In the genomic region with DNA sequence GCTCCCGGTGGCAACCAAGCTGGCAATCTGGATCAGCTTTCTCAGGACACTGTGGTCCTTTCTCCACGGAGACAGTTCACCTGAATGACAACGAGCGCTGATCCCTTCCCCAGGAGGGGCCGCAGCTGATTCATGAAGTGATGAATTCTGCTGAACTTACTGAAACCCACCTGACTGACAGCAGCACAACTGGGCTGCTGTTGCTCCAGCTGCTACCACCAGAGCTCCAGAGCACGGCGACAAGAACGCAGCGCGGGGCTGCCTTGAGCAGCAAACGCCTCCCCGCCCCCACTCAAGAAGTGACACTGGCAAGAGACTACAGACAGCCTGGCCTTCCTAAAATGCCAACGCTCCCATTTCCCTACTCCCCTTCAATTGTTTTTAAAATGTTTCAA, we compare ENCODE assay signal across 18 cellular contexts. TPM values are rescaled to one million over a fixed set of nuclear protein-coding genes. Genes with fewer than 3 reads are reported as not detected.
DNase-seq lines count a peak whose midpoint lies in the region; ATAC-seq and TF ChIP-seq lines count a peak whose summit lies in the region.
"Had no signal": no experiment of that assay in that cellular context is flagged by ENCODE, and none has a peak within 500 bp of the region (broad histone marks: within the 10 kb centered on the region; RNA-seq: fewer than 3 reads in every experiment).

No MANE protein-coding gene starts in this region.

- peaks cover 0 to 28% (median 19%) of the 10 kb centered on the region in 9 donors for H3K36me3 ChIP-seq in heart left ventricle
- peaks cover 16 to 32% (median 26%) of the 10 kb centered on the region in 4 donors for H3K36me3 ChIP-seq in esophagus muscularis mucosa
- peaks cover 0 to 16% of the 10 kb centered on the region in 2 donors for H3K36me3 ChIP-seq in psoas muscle (ENCODE audit: insufficient read depth in 1 of 2, low read depth in 1 of 2)
- peaks cover 0 to 20% of the 10 kb centered on the region in 2 donors for H3K36me3 ChIP-seq in vagina

- no peak for TF ChIP-seq CTCF in heart left ventricle (IDR thresholded peaks at IDR 0.05)
- TF ChIP-seq CTCF in esophagus muscularis mucosa (IDR thresholded peaks at IDR 0.05) = no peak
- TF ChIP-seq CTCF in psoas muscle (IDR thresholded peaks at IDR 0.05) = no peak
- no peak for TF ChIP-seq CTCF in vagina (IDR thresholded peaks at IDR 0.05)
- no peak for TF ChIP-seq CTCF in dorsolateral prefrontal cortex (IDR thresholded peaks at IDR 0.05 in 54 of 56, conservative IDR thresholded peaks at IDR 0.05 in 2 of 56; ENCODE audit: low read depth in 1 of 56, partially characterized antibody in 56 of 56)

- peaks cover 0 to 93% (median 68%) of the 10 kb centered on the region in 12 donors for H3K4me1 ChIP-seq in heart left ventricle
- peaks cover 66 to 95% (median 92%) of the 10 kb centered on the region in 4 donors for H3K4me1 ChIP-seq in esophagus muscularis mucosa
- H3K4me1 ChIP-seq in psoas muscle = peaks cover 63% of the 10 kb centered on the region
- peaks cover 93% of the 10 kb centered on the region for H3K4me1 ChIP-seq in vagina

- intact Hi-C loops in heart left ventricle (cut with DNase I) (loop anchor here in 9 of 10 donors (2.0 to 10.0 kb wide), 10 partner anchors 106 to 416 kb away; partner anchors contain the start of gene FAM50B (in 1 of the 9)), left ventricle myocardium superior (cut with micrococcal nuclease) (loop anchor here (10.0 kb wide), 1 partner anchor 143 kb away; no protein-coding TSS in a partner anchor), esophagus muscularis mucosa (cut with DNase I) (loop anchor here (5.0 kb wide), 2 partner anchors 106 to 146 kb away; partner anchors contain the start of gene FAM50B), psoas muscle (cut with DNase I) (loop anchor here (5.0 to 10.0 kb wide), 5 partner anchors 191 to 393 kb away; partner anchors contain the start of gene ECI2 (in 1 of the 2)), vagina (cut with DNase I) (loop anchor here (5.0 to 10.0 kb wide), 3 partner anchors 143 to 266 kb away; no protein-coding TSS in a partner anchor), dorsolateral prefrontal cortex (cut with DNase I) (loop anchor here (5.0 to 10.0 kb wide), 2 partner anchors 391 to 413 kb away; no protein-coding TSS in a partner anchor)

- DNase-seq in heart left ventricle (peak in 1 of 5 donors; percentile 38), left ventricle myocardium superior (no peak), esophagus muscularis mucosa (ENCODE audit: extremely low spot score) (no peak), psoas muscle (no peak), vagina (ENCODE audit: extremely low spot score in 2 of 2) (no peak), dorsolateral prefrontal cortex (no peak), HK-2 (ENCODE audit: unreplicated experiment) (no peak)
- DNase-seq: activated CD4-positive, alpha-beta T cell treated with anti-CD3 and anti-CD28 coated beads, Interleukin-2, amount 10 ng/mL, durations not matched to agents 7 days and 5 days; activated effector memory CD4-positive, alpha-beta T cell treated with anti-CD3 and anti-CD28 coated beads, Interleukin-2, amount 50 U/mL, for 16 hours; CD4-positive, CD25-positive, alpha-beta regulatory T cell; DMS 273 treated with DMSO at 0.1 percent for 48 hours; erythroblast; GF-D8; glutamatergic neuron; NCI-H226; occipital lobe; stimulated activated CD4-positive, alpha-beta T cell treated with anti-CD3 and anti-CD28 coated beads, Interleukin-2, amount 100 ng/mL, for 48 hours had no signal

- no peak for TF ChIP-seq POLR2A in heart left ventricle (IDR thresholded peaks at IDR 0.05)
- TF ChIP-seq POLR2A in esophagus muscularis mucosa (IDR thresholded peaks at IDR 0.05; ENCODE audit: low read depth) = no peak
- TF ChIP-seq POLR2A in vagina (IDR thresholded peaks at IDR 0.05) = no peak

- H3K27ac ChIP-seq in heart left ventricle (peak overlapping the region in 8 of 12 donors; percentile 18 to 85 (median 61)), esophagus muscularis mucosa (replicated peaks in 1 of 4) (peak overlapping the region; percentile 2 to 61 (median 38)), psoas muscle (peak overlapping the region; percentile 91), vagina (peak overlapping the region; percentile 15), dorsolateral prefrontal cortex (peak overlapping the region in 12 of 59 donors; percentile 1 to 52 (median 23))

- H3K9me3 ChIP-seq in heart left ventricle = no peaks in the 10 kb centered on the region
- no peaks in the 10 kb centered on the region for H3K9me3 ChIP-seq in esophagus muscularis mucosa
- no peaks in the 10 kb centered on the region for H3K9me3 ChIP-seq in psoas muscle
- H3K9me3 ChIP-seq in vagina = no peaks in the 10 kb centered on the region

- H3K4me3 ChIP-seq in heart left ventricle (peak overlapping the region in 1 of 12 donors; percentile 1), esophagus muscularis mucosa (peak overlapping the region in 1 of 4 donors; percentile 30), psoas muscle (no peak overlapping the region), vagina (no peak overlapping the region), dorsolateral prefrontal cortex (peak overlapping the region in 2 of 59 donors; percentile 15 to 51)

- 63 to 77% (median 70%) methylated on average over 13 of the region's 13 CpGs for WGBS in heart left ventricle, 4 donors
- WGBS in esophagus muscularis mucosa = 74% methylated on average over 13 of the region's 13 CpGs
- 47 to 66% (median 61%) methylated on average over 13 of the region's 13 CpGs for WGBS in psoas muscle, 3 donors

- TF ChIP-seq EP300 in esophagus muscularis mucosa (IDR thresholded peaks at IDR 0.05) = no peak

- ATAC-seq in heart left ventricle = no peak
- ATAC-seq in left ventricle myocardium superior = no peak
- no peak for ATAC-seq in psoas muscle
- no peak for ATAC-seq in HG03565 (IDR thresholded peaks at IDR 0.05; ENCODE audit: unreplicated experiment)

- H3K27me3 ChIP-seq in heart left ventricle (no peaks in the 10 kb centered on the region), esophagus muscularis mucosa (no peaks in the 10 kb centered on the region), psoas muscle (ENCODE audit: insufficient read depth in 3 of 3, low read length in 2 of 3) (no peaks in the 10 kb centered on the region), vagina (no peaks in the 10 kb centered on the region), dorsolateral prefrontal cortex (no peaks in the 10 kb centered on the region)

RNA-seq across cellular contexts. Expression of gene PXDC1, which starts 10.0 kb away (rescaled TPM):
- total RNA-seq in heart left ventricle (10 to 100 TPM; 13.7 to 73.9 (median 29.1) TPM), left ventricle myocardium superior (25.0 TPM), esophagus muscularis mucosa (100 to 1,000 TPM; 111 to 232 (median 165) TPM), psoas muscle (10 to 100 TPM in 3 of 4 donors, 1 to 10 TPM in 1; 9.8 to 28.1 (median 17.0) TPM), vagina (75.9 TPM), dorsolateral prefrontal cortex (10 to 100 TPM in 115 of 120 experiments, 1 to 10 TPM in 5; 8.4 to 47.3 (median 17.5) TPM)
- polyA plus RNA-seq in heart left ventricle (10 to 100 TPM; 20.0 to 89.9 TPM), psoas muscle (10 to 100 TPM; 12.2 to 32.0 (median 24.3) TPM)
- polyA plus RNA-seq: CD4-positive, CD25-positive, alpha-beta regulatory T cell had no signal
